Comparison of ENCODE assay signal across 8 cellular contexts in the genomic region with DNA sequence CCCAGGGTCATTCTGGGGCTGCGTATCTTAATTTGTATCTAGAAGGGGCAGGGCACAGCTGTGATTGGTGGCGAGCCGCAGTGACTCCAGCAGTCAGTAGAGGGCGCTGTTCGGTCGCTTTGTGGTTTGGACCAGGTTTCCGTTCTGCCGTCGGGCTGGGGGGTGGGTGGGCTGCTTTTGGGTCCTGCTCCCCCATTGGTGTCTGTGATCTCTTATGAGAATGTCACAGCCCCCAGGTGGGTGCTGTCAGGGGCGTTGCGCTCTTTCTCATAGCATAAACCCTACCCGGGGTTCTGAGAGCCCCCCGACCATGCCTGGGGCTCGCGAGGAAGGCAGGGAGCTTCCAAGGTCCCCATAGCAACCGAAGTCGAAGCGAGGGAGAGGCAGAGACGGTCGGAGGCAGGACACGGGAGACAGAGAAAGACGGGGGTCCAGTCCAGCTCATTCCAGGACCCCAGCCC. TPM values are rescaled to one million over a fixed set of nuclear protein-coding genes. Genes with fewer than 3 reads are reported as not detected.
DNase-seq lines count a peak whose midpoint lies in the region; ATAC-seq, FAIRE-seq and TF ChIP-seq lines count a peak whose summit lies in the region.

No MANE protein-coding gene starts in this region.

- 12 to 43% methylated on average over 5 to 22 of the region's 22 CpGs for WGBS in tibial nerve, 2 donors

- POLR2A ChIA-PET in OCI-LY7 (lab: Charles Lee): no interaction called here

- H3K4me2 ChIP-seq in BLaER1: peak overlapping the region; percentile 84
- H3K4me2 ChIP-seq in OCI-LY7 (ENCODE audit: low read length): no peak overlapping the region

- H3K4me1 ChIP-seq in BLaER1 (peaks cover 96% of the 10 kb centered on the region), OCI-LY7 (ENCODE audit: insufficient read depth, low read length, poor library complexity, severe bottlenecking) (peaks cover 15% of the 10 kb centered on the region), neutrophil (ENCODE audit: control insufficient read depth in 1 of 2, insufficient read depth in 1 of 2, low read depth in 1 of 2, low read length in 1 of 2) (peaks cover 62 to 66% of the 10 kb centered on the region in 2 experiments), tibial nerve (peaks cover 0 to 19% (median 1%) of the 10 kb centered on the region in 4 donors)

- intact Hi-C loops in OCI-LY7 (cut with micrococcal nuclease; ENCODE audit: unreplicated experiment): loop anchor here (1.0 to 5.0 kb wide), 5 partner anchors 71 to 227 kb away; no protein-coding TSS in a partner anchor

- TF ChIP-seq POLR2A in tibial nerve (IDR thresholded peaks at IDR 0.05): no peak

- no peak for TF ChIP-seq EP300 in tibial nerve (IDR thresholded peaks at IDR 0.05)

- TF ChIP-seq CTCF in HL-60 (IDR thresholded peaks at IDR 0.05; ENCODE audit: insufficient read depth, low read length) (peak; percentile 70), OCI-LY7 (conservative IDR thresholded peaks at IDR 0.05; ENCODE audit: low read length) (peak; percentile 91), neutrophil (IDR thresholded peaks at IDR 0.05) (peak; percentile 86), tibial nerve (IDR thresholded peaks at IDR 0.05) (peak; percentile 57 to 70 (median 69))

- H4K20me1 ChIP-seq in BLaER1 (no peaks in the 10 kb centered on the region), OCI-LY7 (ENCODE audit: insufficient read depth, low read length) (no peaks in the 10 kb centered on the region)

- H3K27ac ChIP-seq in BLaER1 (peak overlapping the region; percentile 35; the same call in 1 of the 2 replicates), HL-60 (replicated peaks) (no peak overlapping the region), OCI-LY7 (ENCODE audit: low read depth, low read length, poor library complexity, severe bottlenecking) (no peak overlapping the region), neutrophil (peak overlapping the region; percentile 55), tibial nerve (no peak overlapping the region)

- H3K4me3 ChIP-seq in BLaER1 (no peak overlapping the region), HL-60 (replicated peaks; ENCODE audit: insufficient read depth, low read length) (no peak overlapping the region), OCI-LY7 (ENCODE audit: low read depth, low read length, poor library complexity, severe bottlenecking) (no peak overlapping the region), neutrophil (ENCODE audit: low read depth in 1 of 2, low read length in 1 of 2) (peak overlapping the region; percentile 54 to 64), tibial nerve (no peak overlapping the region)

- no peaks in the 10 kb centered on the region; the same call in 1 of the 2 replicates for H3K27me3 ChIP-seq in BLaER1
- no peaks in the 10 kb centered on the region for H3K27me3 ChIP-seq in HL-60 (ENCODE audit: insufficient read depth, poor library complexity, severe bottlenecking)
- H3K27me3 ChIP-seq in neutrophil: no peaks in the 10 kb centered on the region
- H3K27me3 ChIP-seq in tibial nerve: peaks cover 0 to 28% of the 10 kb centered on the region in 2 donors

- no peak for FAIRE-seq in frontal cortex (lab: Jason Lieb, UNC)

- ATAC-seq in GM18519 (IDR thresholded peaks at IDR 0.05; ENCODE audit: low FRiP score, unreplicated experiment): no peak

- H3K9me3 ChIP-seq in BLaER1: no peaks in the 10 kb centered on the region
- H3K9me3 ChIP-seq in OCI-LY7 (ENCODE audit: low read length): no peaks in the 10 kb centered on the region
- H3K9me3 ChIP-seq in neutrophil: no peaks in the 10 kb centered on the region
- H3K9me3 ChIP-seq in tibial nerve: no peaks in the 10 kb centered on the region

- H3K36me3 ChIP-seq in BLaER1: no peaks in the 10 kb centered on the region
- no peaks in the 10 kb centered on the region for H3K36me3 ChIP-seq in OCI-LY7 (ENCODE audit: insufficient read depth, low read length)
- no peaks in the 10 kb centered on the region for H3K36me3 ChIP-seq in neutrophil
- H3K36me3 ChIP-seq in tibial nerve: no peaks in the 10 kb centered on the region

- H3K9ac ChIP-seq in BLaER1: no peak overlapping the region

- CTCF ChIA-PET in OCI-LY7 (lab: Charles Lee; ENCODE audit: unreplicated experiment): interaction anchor here (0.6 to 2.3 kb wide), 6 partner anchors 64 to 549 kb away, joined by 3 to 11 read pairs (median 4); no protein-coding TSS in a partner anchor

- DNase-seq in HL-60 (ENCODE audit: low read depth in 1 of 2, low spot score in 1 of 2): peak; percentile 7 to 59
- DNase-seq in OCI-LY7 (ENCODE audit: low spot score): peak; percentile 73
- peak; percentile 47 for DNase-seq in activated T-helper 1 cell treated with Interleukin-2 at 50 U/mL for 16 hours (ENCODE audit: low read depth)
- peak; percentile 59 to 80 for DNase-seq in frontal cortex (ENCODE audit: low spot score in 2 of 2)
- peak in 1 of 2 donors; percentile 60 for DNase-seq in tibial nerve (ENCODE audit: low spot score in 2 of 2)

- no TSS peak for BruUV-seq in OCI-LY7 (replicated peaks; lab: Mats Ljungman, UMichigan)

- no peak overlapping the region for H2AFZ ChIP-seq in OCI-LY7 (ENCODE audit: low read length)

- no peaks in the 10 kb centered on the region for H3K79me2 ChIP-seq in OCI-LY7 (ENCODE audit: insufficient read depth, low read depth, low read length)

- no peaks in the 10 kb centered on the region for H3K9me2 ChIP-seq in OCI-LY7 (ENCODE audit: insufficient read depth, low read length)

RNA-seq across cellular contexts. Expression of a gene that starts 5.4 kb away (rescaled TPM):
- not detected in 2 replicates for total RNA-seq in OCI-LY7 (2014; rRNA removed; shearing (Covaris generic))
- total RNA-seq in OCI-LY7 (2022) (not detected in 2 replicates), frontal cortex (not detected), tibial nerve (10 to 100 TPM in 2 of 4 donors, 1 to 10 TPM in 2; 4.2 to 21.1 (median 13.4) TPM)

RNA-seq across cellular contexts. Expression of a gene that starts 41.0 kb away (rescaled TPM):
- not detected in 2 replicates for total RNA-seq in OCI-LY7 (2014; rRNA removed; shearing (Covaris generic))
- total RNA-seq in OCI-LY7 (2022) (not detected in 2 replicates), frontal cortex (not detected), tibial nerve (not detected)

RNA-seq across cellular contexts. Expression of a gene that starts 56.6 kb away (rescaled TPM):
- total RNA-seq in OCI-LY7 (2014; rRNA removed; shearing (Covaris generic)): not detected in 2 replicates
- total RNA-seq in OCI-LY7 (2022) (not detected in 2 replicates), frontal cortex (not detected), tibial nerve (not detected)

Comparison
In these comparisons a context has a peak if more than half of its experiments do, and no peak if none do; other contexts are left out.
1. H3K27ac ChIP-seq: peak in BLaER1 (single experiment) and neutrophil (single experiment); none in HL-60 (single experiment), OCI-LY7 (single experiment) and tibial nerve (0 of 4).
2. H3K4me3 ChIP-seq: peak in neutrophil (2 of 2); none in BLaER1 (single experiment), HL-60 (single experiment), OCI-LY7 (single experiment) and tibial nerve (0 of 4).
3. Peak in every context shown above with its lines, with median percentiles within 50 percentile points of each other: CTCF ChIP-seq.